Comparison of ENCODE assay signal across 17 cellular contexts in the genomic region with DNA sequence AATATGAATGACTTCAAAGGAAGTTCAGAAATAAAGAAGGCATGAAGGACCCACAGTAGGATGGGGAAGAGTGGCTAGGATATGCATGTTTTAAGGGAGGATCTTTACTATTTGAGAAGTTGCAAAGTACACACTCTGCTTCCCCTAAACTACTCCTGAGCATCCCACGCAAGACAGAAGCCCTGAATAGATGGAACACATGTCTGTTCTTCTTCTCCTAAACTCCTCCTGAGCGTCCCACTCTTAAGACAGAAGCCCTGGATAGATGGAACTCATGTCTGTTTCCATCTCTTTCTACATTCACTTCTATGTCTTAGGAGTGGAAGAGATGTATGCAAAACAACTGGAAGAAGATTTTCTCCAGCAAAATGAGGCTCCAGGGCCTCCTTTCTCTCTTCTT.
"Had no signal": no experiment of that assay in that cellular context is flagged by ENCODE, and none has a peak within 500 bp of the region (broad histone marks: within the 10 kb centered on the region; RNA-seq: fewer than 3 reads in every experiment).

No MANE protein-coding gene starts in this region.

- H3K27ac ChIP-seq: coronary artery, dorsolateral prefrontal cortex, esophagus muscularis mucosa, foreskin keratinocyte, gastroesophageal sphincter, heart left ventricle, left lung, lower lobe of right lung had no signal

- H3K4me1 ChIP-seq: foreskin keratinocyte, gastroesophageal sphincter, left lung, lower lobe of right lung had no signal

- DNase-seq: dermis blood vessel endothelial cell; dorsolateral prefrontal cortex; effector CD4-positive, alpha-beta T cell; effector memory CD4-positive, alpha-beta T cell; foreskin keratinocyte; heart left ventricle; hippocampal formation; left cardiac atrium; left lung; left ventricle myocardium superior; lower lobe of right lung; mesenchymal stem cell; mucosa of descending colon; naive B cell had no signal

- H3K9me3 ChIP-seq: esophagus muscularis mucosa, gastroesophageal sphincter, heart left ventricle, left lung, lower lobe of right lung, mucosa of descending colon had no signal

- H3K27me3 ChIP-seq: foreskin keratinocyte, gastroesophageal sphincter, heart left ventricle, left lung had no signal

- H3K36me3 ChIP-seq: esophagus muscularis mucosa, gastroesophageal sphincter, heart left ventricle, left lung, lower lobe of right lung had no signal

- H3K4me3 ChIP-seq: coronary artery, dorsolateral prefrontal cortex, esophagus muscularis mucosa, gastroesophageal sphincter, heart left ventricle, left lung, lower lobe of right lung, mucosa of descending colon had no signal

- ATAC-seq: foreskin keratinocyte, gastroesophageal sphincter, heart left ventricle, left cardiac atrium, left lung, left ventricle myocardium superior, lower lobe of right lung, mucosa of descending colon had no signal
